ENCODE assay signal across 8 cellular contexts in genomic region chr6:31971279-31971992, GRCh38. TPM values are rescaled to one million over a fixed set of nuclear protein-coding genes. Genes with fewer than 3 reads are reported as not detected.
DNase-seq lines count a peak whose midpoint lies in the region; ATAC-seq, FAIRE-seq and TF ChIP-seq lines count a peak whose summit lies in the region.

No MANE protein-coding gene starts in this region.

- no peak for TF ChIP-seq CTCF in CD14-positive monocyte (IDR thresholded peaks at IDR 0.05)
- TF ChIP-seq CTCF in choroid plexus epithelial cell (conservative IDR thresholded peaks at IDR 0.05; ENCODE audit: low read depth, low read length) = no peak
- TF ChIP-seq CTCF in mucosa of descending colon (IDR thresholded peaks at IDR 0.05) = no peak

- peaks cover 42 to 54% of the 10 kb centered on the region in 2 donors for H3K36me3 Mint-ChIP-seq in CD14-positive monocyte

- peaks cover 0 to 2% (median 0%) of the 10 kb centered on the region in 3 donors for H3K27me3 Mint-ChIP-seq in CD14-positive monocyte (ENCODE audit: low read depth in 3 of 3)

- intact Hi-C loops in CD14-positive monocyte (cut with micrococcal nuclease) = no loop called here
- intact Hi-C loops in mucosa of descending colon (cut with DNase I, micrococcal nuclease) = no loop called here

- no peak for ATAC-seq in mucosa of descending colon

- peaks cover 0 to 4% (median 0%) of the 10 kb centered on the region in 7 donors for H3K9me3 Mint-ChIP-seq in CD14-positive monocyte

- peak overlapping the region; percentile 92 to 96 for H3K4me3 Mint-ChIP-seq in CD14-positive monocyte

- peaks cover 29% of the 10 kb centered on the region for H3K4me1 Mint-ChIP-seq in CD14-positive monocyte

- H3K27ac ChIP-seq in KOPT-K1 (ENCODE audit: low read depth, low read length, poor library complexity, severe bottlenecking) = peak overlapping the region; percentile 77

- H3K9me3 ChIP-seq in KOPT-K1 (ENCODE audit: insufficient read depth, low read length, poor library complexity, severe bottlenecking) (no peaks in the 10 kb centered on the region), mucosa of descending colon (no peaks in the 10 kb centered on the region)

- H3K27ac Mint-ChIP-seq in CD14-positive monocyte = peak overlapping the region; percentile 99 to 100 (median 100)

- H3K36me3 ChIP-seq in KOPT-K1 (ENCODE audit: insufficient read depth, low read length) (peaks cover 46% of the 10 kb centered on the region), mucosa of descending colon (ENCODE audit: low read depth) (peaks cover 2% of the 10 kb centered on the region)

- H3K4me1 ChIP-seq in mucosa of descending colon (ENCODE audit: low read depth) = peaks cover 17% of the 10 kb centered on the region

- no peak for DNase-seq in CD14-positive monocyte (ENCODE audit: low spot score)
- DNase-seq in choroid plexus epithelial cell (ENCODE audit: low read depth) = no peak
- peak in 1 of 3 donors; percentile 43 for DNase-seq in mucosa of descending colon
- DNase-seq in GM19239 (ENCODE audit: insufficient read length, low spot score) = no peak
- no peak for DNase-seq in cerebellum (ENCODE audit: low spot score)
- DNase-seq in globus pallidus (ENCODE audit: low spot score) = no peak
- no peak for DNase-seq in amniotic stem cell (lab: John Stamatoyannopoulos, UW)

- H3K4me3 ChIP-seq in choroid plexus epithelial cell (ENCODE audit: low read depth, low read length) (peak overlapping the region; percentile 73), mucosa of descending colon (peak overlapping the region; percentile 76)

- no peak for FAIRE-seq in GM19239 (lab: Jason Lieb, UNC)

RNA-seq across cellular contexts. Expression of gene DXO, which starts 0.5 kb away (rescaled TPM):
- polyA plus RNA-seq in CD14-positive monocyte = 10 to 100 TPM in 1 of 2 donors, 1 to 10 TPM in 1; 5.5 to 10.4 TPM
- 10 to 100 TPM; 12.4 to 18.1 (median 15.8) TPM for total RNA-seq in mucosa of descending colon
- total RNA-seq in cerebellum = 7.7 TPM

RNA-seq across cellular contexts. Expression of gene C4A, which starts 10.4 kb away (rescaled TPM):
- polyA plus RNA-seq in CD14-positive monocyte = not detected
- total RNA-seq in mucosa of descending colon (100 to 1,000 TPM in 1 of 3 donors, 10 to 100 TPM in 2; 10.2 to 203 (median 56.0) TPM), cerebellum (13.5 TPM)

RNA-seq across cellular contexts. Expression of gene SKIC2, which starts 12.5 kb away (rescaled TPM):
- 10 to 100 TPM; 13.2 TPM for polyA plus RNA-seq in CD14-positive monocyte
- total RNA-seq in mucosa of descending colon = 10 to 100 TPM; 58.6 to 87.2 (median 81.2) TPM
- total RNA-seq in cerebellum = 37.8 TPM

RNA-seq across cellular contexts. Expression of gene NELFE, which starts 12.7 kb away (rescaled TPM):
- polyA plus RNA-seq in CD14-positive monocyte = 10 to 100 TPM; 61.4 to 74.4 TPM
- 10 to 100 TPM; 44.9 to 52.4 (median 51.8) TPM for total RNA-seq in mucosa of descending colon
- total RNA-seq in cerebellum = 25.6 TPM

RNA-seq across cellular contexts. Expression of gene CFB, which starts 25.5 kb away (rescaled TPM):
- polyA plus RNA-seq in CD14-positive monocyte = under 1 TPM in 1 of 2 donors, not detected in 1; 0.37 TPM
- total RNA-seq in mucosa of descending colon (100 to 1,000 TPM in 1 of 3 donors, 10 to 100 TPM in 2; 34.5 to 178 (median 40.4) TPM), cerebellum (2.2 TPM)
